Comparison of ENCODE assay signal across 8 cellular contexts in genomic region chr15:88467935-88468528, GRCh38. TPM values are rescaled to one million over a fixed set of nuclear protein-coding genes. Genes with fewer than 3 reads are reported as not detected.
DNase-seq lines count a peak whose midpoint lies in the region; ATAC-seq and TF ChIP-seq lines count a peak whose summit lies in the region.

No MANE protein-coding gene starts in this region.

- peaks cover 2% of the 10 kb centered on the region for H3K4me1 ChIP-seq in right cardiac atrium (ENCODE audit: control insufficient read depth, insufficient read depth, low read length)

- H3K9me3 ChIP-seq in right cardiac atrium (ENCODE audit: control insufficient read depth, low read length) = no peaks in the 10 kb centered on the region

- WGBS in right cardiac atrium = 2% methylated on average over 17 of the region's 17 CpGs

- ATAC-seq in HG03159 (IDR thresholded peaks at IDR 0.05; ENCODE audit: unreplicated experiment) (peak; percentile 19), right cardiac atrium (no peak), GM18498 (IDR thresholded peaks at IDR 0.05; ENCODE audit: unreplicated experiment) (no peak)

- peak; percentile 53 for TF ChIP-seq CTCF in GM10266 (IDR thresholded peaks at IDR 0.05; ENCODE audit: control insufficient read depth, insufficient read depth, low read depth, missing control alignments)

- H3K27me3 ChIP-seq in right cardiac atrium (ENCODE audit: control insufficient read depth, insufficient read depth) = no peaks in the 10 kb centered on the region

- H3K4me3 ChIP-seq in right cardiac atrium (ENCODE audit: low read length) (peak overlapping the region; percentile 73), skeletal muscle cell (ENCODE audit: low read depth, low read length) (peak overlapping the region; percentile 91)

- H3K27ac ChIP-seq in right cardiac atrium (ENCODE audit: low read length) = peak overlapping the region; percentile 58

- intact Hi-C loops in right cardiac atrium (cut with DNase I) = no loop called here

- DNase-seq in GM10266 (ENCODE audit: extremely low spot score) = no peak
- DNase-seq in activated CD4-positive, alpha-beta T cell treated with anti-CD3 and anti-CD28 coated beads, Interleukin-2, amount 50 U/mL, for 48 hours = peak; percentile 16 to 28
- no peak for DNase-seq in right cardiac atrium
- no peak for DNase-seq in skeletal muscle cell (ENCODE audit: low read depth)
- no peak for DNase-seq in globus pallidus (ENCODE audit: low spot score)
- DNase-seq in AML-193 (lab: John Stamatoyannopoulos, UW) = no peak

RNA-seq across cellular contexts. Expression of gene MRPS11, which starts 0.5 kb away (rescaled TPM):
- total RNA-seq in right cardiac atrium = 10 to 100 TPM; 39.4 to 57.9 (median 52.1) TPM
- 67.5 TPM for polyA plus RNA-seq in right cardiac atrium

RNA-seq across cellular contexts. Expression of gene MRPL46, which starts 0.8 kb away (rescaled TPM):
- total RNA-seq in right cardiac atrium = 10 to 100 TPM; 30.0 to 46.3 (median 40.0) TPM
- polyA plus RNA-seq in right cardiac atrium = 67.9 TPM

Comparison
In these comparisons a context has a peak if more than half of its experiments do, and no peak if none do; other contexts are left out.
1. DNase-seq: peak in activated CD4-positive, alpha-beta T cell treated with anti-CD3 and anti-CD28 coated beads, Interleukin-2, amount 50 U/mL, for 48 hours (2 of 2); none in GM10266 (single experiment), right cardiac atrium (0 of 3), skeletal muscle cell (single experiment), globus pallidus (single experiment) and AML-193 (0 of 2).